In genomic region chr5:134463176-134463720, GRCh38 we compare ENCODE assay signal across 31 cellular contexts. TPM values are rescaled to one million over a fixed set of nuclear protein-coding genes. Genes with fewer than 3 reads are reported as not detected.
DNase-seq lines count a peak whose midpoint lies in the region; ATAC-seq and TF ChIP-seq lines count a peak whose summit lies in the region.
"Had no signal": no experiment of that assay in that cellular context is flagged by ENCODE, and none has a peak within 500 bp of the region (broad histone marks: within the 10 kb centered on the region; RNA-seq: fewer than 3 reads in every experiment).

No MANE protein-coding gene starts in this region.

- no peak overlapping the region for H3K4ac ChIP-seq in mesenchymal stem cell (ENCODE audit: low read depth in 1 of 2, low read length in 2 of 2)

- peak overlapping the region; percentile 1 for H2BK15ac ChIP-seq in mesenchymal stem cell (ENCODE audit: low read depth, poor library complexity, severe bottlenecking)

- no peak overlapping the region for H3K14ac ChIP-seq in mesenchymal stem cell (ENCODE audit: low read length in 2 of 2)

- H2AFZ ChIP-seq in mesenchymal stem cell (ENCODE audit: low read depth, low read length) = no peak overlapping the region
- H2AFZ ChIP-seq: PC-9 had no signal

- H4K8ac ChIP-seq in mesenchymal stem cell (ENCODE audit: low read length) = no peak overlapping the region

- 85% methylated on average over 7 of the region's 7 CpGs for WGBS in mesenchymal stem cell

- H4K91ac ChIP-seq in mesenchymal stem cell (ENCODE audit: low read length) = no peak overlapping the region

- H3K27ac ChIP-seq in RWPE1 (peak overlapping the region; percentile 5; the same call in 1 of the 2 replicates), mesenchymal stem cell (ENCODE audit: low read length, poor library complexity, severe bottlenecking) (no peak overlapping the region), upper lobe of right lung (no peak overlapping the region)
- H3K27ac ChIP-seq: cardiac muscle cell, epithelial cell of prostate, HL-60, pancreas, PC-9, tibial artery had no signal

- peaks cover 33% of the 10 kb centered on the region for H3K4me1 ChIP-seq in mesenchymal stem cell (ENCODE audit: control insufficient read depth, insufficient read depth, low read depth, low read length)
- H3K4me1 ChIP-seq in upper lobe of right lung = peaks cover 31% of the 10 kb centered on the region

- H3K18ac ChIP-seq in mesenchymal stem cell (ENCODE audit: low read depth in 1 of 2, low read length in 2 of 2) = peak overlapping the region in 1 of 2 experiments; percentile 49

- TF ChIP-seq CTCF in RWPE1 (conservative IDR thresholded peaks at IDR 0.05; ENCODE audit: low read depth) (no peak), upper lobe of right lung (IDR thresholded peaks at IDR 0.05) (no peak)

- no peak overlapping the region for H3K4me3 ChIP-seq in mesenchymal stem cell (ENCODE audit: insufficient read depth in 1 of 2, low read depth in 1 of 2, low read length in 2 of 2)
- no peak overlapping the region for H3K4me3 ChIP-seq in upper lobe of right lung
- H3K4me3 ChIP-seq: cardiac muscle cell, coronary artery, pancreas, PC-9, tibial artery had no signal

- POLR2A ChIA-PET in RWPE1 (lab: Yijun Ruan, JAX; ENCODE audit: low non-redundant PET) = no interaction called here

- peak overlapping the region; percentile 18 to 75 for H2BK12ac ChIP-seq in mesenchymal stem cell (ENCODE audit: low read length in 2 of 2)

- no peak overlapping the region for H3K23ac ChIP-seq in mesenchymal stem cell (ENCODE audit: low read length in 2 of 2)

- H3K9me3 ChIP-seq in mesenchymal stem cell (ENCODE audit: control insufficient read depth, low read length) (no peaks in the 10 kb centered on the region), upper lobe of right lung (no peaks in the 10 kb centered on the region)
- H3K9me3 ChIP-seq: pancreas, tibial artery had no signal

- H3K9ac ChIP-seq in mesenchymal stem cell (ENCODE audit: low read length) = no peak overlapping the region

- intact Hi-C loops in upper lobe of right lung (cut with DNase I) = loop anchor here (10.0 kb wide), 1 partner anchor 48 kb away; the partner anchor contains the start of gene CDKN2AIPNL

- H2BK5ac ChIP-seq in mesenchymal stem cell (ENCODE audit: low read depth, low read length, poor library complexity, severe bottlenecking) = no peak overlapping the region

- H2BK120ac ChIP-seq in mesenchymal stem cell (ENCODE audit: low read depth, low read length) = no peak overlapping the region

- H3K27me3 ChIP-seq in mesenchymal stem cell (ENCODE audit: control insufficient read depth in 1 of 2, insufficient read depth in 1 of 2, low read length in 2 of 2) (no peaks in the 10 kb centered on the region), upper lobe of right lung (no peaks in the 10 kb centered on the region)
- H3K27me3 ChIP-seq: cardiac muscle cell, pancreas, tibial artery had no signal

- H2AK5ac ChIP-seq in mesenchymal stem cell (ENCODE audit: low read length, severe bottlenecking) = no peak overlapping the region

- CTCF ChIA-PET in RWPE1 (lab: Yijun Ruan, JAX) = interaction anchor here (0.6 to 0.7 kb wide), 2 partner anchors 55 to 142 kb away, joined by 3 read pairs; no protein-coding TSS in a partner anchor

- DNase-seq in activated effector memory CD4-positive, alpha-beta T cell treated with anti-CD3 and anti-CD28 coated beads, Interleukin-2, amount 50 U/mL, for 16 hours = peak; percentile 34
- DNase-seq in activated effector memory CD4-positive, alpha-beta T cell treated with Interleukin-2 at 50 U/mL for 16 hours = no peak
- DNase-seq in RWPE1 (ENCODE audit: low spot score) = no peak
- DNase-seq in mesenchymal stem cell = no peak
- peak; percentile 41 for DNase-seq in upper lobe of right lung
- DNase-seq in Kasumi-1 (lab: John Stamatoyannopoulos, UW) = no peak
- DNase-seq in NCI-H524 (lab: John Stamatoyannopoulos, UW) = no peak
- DNase-seq: activated CD4-positive, alpha-beta memory T cell treated with anti-CD3 and anti-CD28 coated beads for 36 hours; activated CD4-positive, CD25-positive, alpha-beta regulatory T cell treated with anti-CD3 and anti-CD28 coated beads, Interleukin-2, amount 50 U/mL, for 72 hours; activated naive CD8-positive, alpha-beta T cell treated with anti-CD3 and anti-CD28 coated beads, Interleukin-2, amount 10 ng/mL, durations not matched to agents 7 days and 5 days; CD8-positive, alpha-beta memory T cell; DMS 273 treated with DMSO at 0.1 percent for 48 hours; effector memory CD4-positive, alpha-beta T cell; EL; immature natural killer cell; left colon; NCI-H1417 treated with DMSO at 0.1 percent for 48 hours; NCI-H2081 treated with DMSO at 0.1 percent for 48 hours; NCI-H2227 treated with DMSO at 0.1 percent for 48 hours; NCI-H526 treated with DMSO at 0.1 percent for 48 hours; NK-92 treated with Interleukin-12 subunit alpha and Interleukin-12 subunit beta, amount 100 ng/mL, for 24 hours; PC-9; SHP77 treated with DMSO at 0.1 percent for 48 hours; stimulated activated CD4-positive, alpha-beta T cell treated with anti-CD3 and anti-CD28 coated beads, Interleukin-4, amount 100 ng/mL, for 1 hour had no signal

- H3K79me1 ChIP-seq in mesenchymal stem cell (replicated peaks; ENCODE audit: low read length, poor library complexity, severe bottlenecking) = no peaks in the 10 kb centered on the region

- no peak for ATAC-seq in upper lobe of right lung
- no peak for ATAC-seq in GM21515 (IDR thresholded peaks at IDR 0.05; ENCODE audit: unreplicated experiment)
- ATAC-seq: left colon, pancreas had no signal

- H3K36me3 ChIP-seq in mesenchymal stem cell (ENCODE audit: control insufficient read depth in 1 of 2, insufficient read depth in 2 of 2, low read depth in 1 of 2, low read length in 2 of 2) = no peaks in the 10 kb centered on the region
- no peaks in the 10 kb centered on the region for H3K36me3 ChIP-seq in upper lobe of right lung
- H3K36me3 ChIP-seq: cardiac muscle cell, pancreas, tibial artery had no signal

- H3K4me2 ChIP-seq in mesenchymal stem cell (ENCODE audit: low read length, poor library complexity, severe bottlenecking) = no peak overlapping the region
- H3K4me2 ChIP-seq: PC-9 had no signal

RNA-seq across cellular contexts. Expression of gene CDKN2AIPNL, which starts 51.6 kb away (rescaled TPM):
- 20.0 TPM for polyA plus RNA-seq in mesenchymal stem cell (2013, experiment 1 of 2)
- polyA plus RNA-seq in mesenchymal stem cell (2013, experiment 2 of 2) = 19.1 TPM
- 16.5 TPM for total RNA-seq in upper lobe of right lung

Comparison
In these comparisons a context has a peak if more than half of its experiments do, and no peak if none do; other contexts are left out.
1. DNase-seq: peak in activated effector memory CD4-positive, alpha-beta T cell treated with anti-CD3 and anti-CD28 coated beads, Interleukin-2, amount 50 U/mL, for 16 hours (single experiment) and upper lobe of right lung (single experiment); none in activated effector memory CD4-positive, alpha-beta T cell treated with Interleukin-2 at 50 U/mL for 16 hours (single experiment), RWPE1 (single experiment), mesenchymal stem cell (single experiment), Kasumi-1 (0 of 2) and NCI-H524 (0 of 2).